18 cellular contexts compared by ENCODE assay signal in the genomic region with DNA sequence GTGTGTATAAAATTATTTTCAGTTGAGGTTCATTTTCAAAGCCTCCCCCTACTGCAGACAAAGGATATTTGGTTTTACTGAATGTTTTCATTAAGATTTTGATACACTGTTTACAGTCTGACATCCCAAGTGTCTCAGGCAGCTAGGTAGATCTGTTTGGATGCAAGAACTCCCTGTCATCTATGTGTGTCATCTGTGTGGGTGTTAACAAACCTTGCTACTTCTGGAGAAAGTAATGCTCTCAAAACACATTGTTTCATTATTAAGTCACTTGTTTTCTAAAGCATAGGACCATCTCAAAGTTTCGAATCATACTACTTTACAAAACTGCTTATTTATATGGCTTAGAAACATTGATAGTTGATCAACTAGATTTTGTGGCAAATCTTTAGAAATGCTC.
DNase-seq lines count a peak whose midpoint lies in the region; ATAC-seq and TF ChIP-seq lines count a peak whose summit lies in the region.
"Had no signal": no experiment of that assay in that cellular context is flagged by ENCODE, and none has a peak within 500 bp of the region (broad histone marks: within the 10 kb centered on the region; RNA-seq: fewer than 3 reads in every experiment).

No MANE protein-coding gene starts in this region.

- H3K9me3 Mint-ChIP-seq in stimulated activated effector memory CD8-positive, alpha-beta T cell treated with anti-CD3 and anti-CD28 coated beads, Interleukin-12 subunit alpha, Interleukin-12 subunit beta, amount 100 ng/mL, for 72 hours = no peaks in the 10 kb centered on the region
- H3K9me3 Mint-ChIP-seq: activated CD4-positive, alpha-beta T cell treated with anti-CD3 and anti-CD28 coated beads, Interleukin-2, amount 10 ng/mL, durations not matched to agents 7 days and 5 days had no signal

- no peak overlapping the region for H3K4me3 Mint-ChIP-seq in stimulated activated effector memory CD8-positive, alpha-beta T cell treated with anti-CD3 and anti-CD28 coated beads, Interleukin-12 subunit alpha, Interleukin-12 subunit beta, amount 100 ng/mL, for 72 hours
- H3K4me3 Mint-ChIP-seq: activated CD4-positive, alpha-beta T cell treated with anti-CD3 and anti-CD28 coated beads, Interleukin-2, amount 10 ng/mL, durations not matched to agents 7 days and 5 days had no signal

- no peak for TF ChIP-seq CTCF in heart left ventricle (IDR thresholded peaks at IDR 0.05)

- no peak for DNase-seq in heart left ventricle
- no peak for DNase-seq in left ventricle myocardium superior
- peak; percentile 43 for DNase-seq in dermis blood vessel endothelial cell
- no peak for DNase-seq in stimulated activated effector memory CD8-positive, alpha-beta T cell treated with anti-CD3 and anti-CD28 coated beads, Interleukin-12 subunit alpha, Interleukin-12 subunit beta, amount 100 ng/mL, for 72 hours (ENCODE audit: low spot score in 2 of 2)
- DNase-seq in DMS153 (lab: John Stamatoyannopoulos, UW) = no peak
- DNase-seq: activated CD4-positive, alpha-beta T cell treated with anti-CD3 and anti-CD28 coated beads, Interleukin-2, amount 10 ng/mL, durations not matched to agents 7 days and 5 days; amygdala; islet precursor cell; Karpas-422; mucosa of descending colon; NCI-H1436 treated with DMSO at 0.1 percent for 48 hours; nucleus accumbens; stimulated activated CD4-positive, alpha-beta T cell treated with anti-CD3 and anti-CD28 coated beads, Interleukin-4, amount 100 ng/mL, for 1 hour had no signal

- H3K27me3 ChIP-seq in heart left ventricle = no peaks in the 10 kb centered on the region
- H3K27me3 ChIP-seq: SJSA1 had no signal

- H3K27ac Mint-ChIP-seq in stimulated activated effector memory CD8-positive, alpha-beta T cell treated with anti-CD3 and anti-CD28 coated beads, Interleukin-12 subunit alpha, Interleukin-12 subunit beta, amount 100 ng/mL, for 72 hours = no peak overlapping the region
- H3K27ac Mint-ChIP-seq: activated CD4-positive, alpha-beta T cell treated with anti-CD3 and anti-CD28 coated beads, Interleukin-2, amount 10 ng/mL, durations not matched to agents 7 days and 5 days had no signal

- TF ChIP-seq POLR2A in heart left ventricle (IDR thresholded peaks at IDR 0.05) = no peak

- H3K36me3 Mint-ChIP-seq in stimulated activated effector memory CD8-positive, alpha-beta T cell treated with anti-CD3 and anti-CD28 coated beads, Interleukin-12 subunit alpha, Interleukin-12 subunit beta, amount 100 ng/mL, for 72 hours = no peaks in the 10 kb centered on the region

- no peak for ATAC-seq in heart left ventricle
- ATAC-seq in left ventricle myocardium superior = no peak
- ATAC-seq in HG03439 (IDR thresholded peaks at IDR 0.05; ENCODE audit: unreplicated experiment) = peak; percentile 58
- ATAC-seq in stimulated activated effector memory CD8-positive, alpha-beta T cell treated with anti-CD3 and anti-CD28 coated beads, Interleukin-12 subunit alpha, Interleukin-12 subunit beta, amount 100 ng/mL, for 72 hours = peak; percentile 19
- ATAC-seq in GM18511 (IDR thresholded peaks at IDR 0.05; ENCODE audit: unreplicated experiment) = no peak
- ATAC-seq in HG03520 (IDR thresholded peaks at IDR 0.05; ENCODE audit: unreplicated experiment) = no peak
- ATAC-seq: mucosa of descending colon, sciatic nerve had no signal

- peaks cover 13% of the 10 kb centered on the region for H3K4me1 Mint-ChIP-seq in stimulated activated effector memory CD8-positive, alpha-beta T cell treated with anti-CD3 and anti-CD28 coated beads, Interleukin-12 subunit alpha, Interleukin-12 subunit beta, amount 100 ng/mL, for 72 hours

- 61 to 75% (median 65%) methylated on average over 1 of the region's 1 CpG for WGBS in heart left ventricle, 4 donors

- H3K36me3 ChIP-seq in heart left ventricle = no peaks in the 10 kb centered on the region
- H3K36me3 ChIP-seq: SJSA1 had no signal

- peaks cover 0 to 15% (median 0%) of the 10 kb centered on the region in 12 donors for H3K9me3 ChIP-seq in heart left ventricle
- H3K9me3 ChIP-seq: mucosa of descending colon, SJSA1 had no signal

- H3K4me1 ChIP-seq in heart left ventricle = peaks cover 0 to 36% (median 7%) of the 10 kb centered on the region in 12 donors

- no peak overlapping the region for H3K4me3 ChIP-seq in heart left ventricle
- H3K4me3 ChIP-seq: mucosa of descending colon, SJSA1 had no signal

- intact Hi-C loops in heart left ventricle (cut with DNase I) (loop anchor here in 1 of 10 donors (5.0 kb wide), 1 partner anchor 56 kb away; no protein-coding TSS in a partner anchor), left ventricle myocardium superior (cut with micrococcal nuclease) (no loop called here)

- H3K27ac ChIP-seq in heart left ventricle = peak overlapping the region in 7 of 12 donors; percentile 0 to 53 (median 20)
- H3K27ac ChIP-seq: SJSA1 had no signal

Comparison
In these comparisons a context has a peak if more than half of its experiments do, and no peak if none do; other contexts are left out.
1. ATAC-seq: peak in HG03439 (single experiment) and stimulated activated effector memory CD8-positive, alpha-beta T cell treated with anti-CD3 and anti-CD28 coated beads, Interleukin-12 subunit alpha, Interleukin-12 subunit beta, amount 100 ng/mL, for 72 hours (single experiment); none in heart left ventricle (0 of 4), left ventricle myocardium superior (single experiment), GM18511 (single experiment) and HG03520 (single experiment).